ENCODE assay signal across 8 cellular contexts in the genomic region with DNA sequence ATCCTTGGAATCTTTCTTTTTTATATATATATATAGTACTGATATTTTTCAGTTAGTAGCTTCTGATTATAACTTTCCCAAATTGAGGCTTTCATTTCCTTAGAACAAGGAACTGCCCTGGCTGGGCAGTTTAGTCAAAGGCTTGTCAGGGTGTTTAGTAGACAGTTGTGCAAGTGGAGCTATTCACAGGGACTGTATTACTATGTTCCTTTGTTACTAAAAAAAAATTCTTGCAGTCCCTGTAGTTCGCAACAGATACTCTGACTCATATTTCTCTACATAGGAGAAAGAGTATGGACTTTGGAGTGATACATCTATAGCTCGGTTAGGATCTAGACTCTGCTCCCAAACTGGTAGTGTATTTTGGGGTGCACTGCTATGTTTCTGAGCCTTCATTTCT. TPM values are rescaled to one million over a fixed set of nuclear protein-coding genes. Genes with fewer than 3 reads are reported as not detected.
A peak's percentile ranks its signal among the peaks of the same experiment; 100 is the strongest.
DNase-seq lines count a peak whose midpoint lies in the region; ATAC-seq and TF ChIP-seq lines count a peak whose summit lies in the region.
"Had no signal": no experiment of that assay in that cellular context is flagged by ENCODE, and none has a peak within 500 bp of the region (broad histone marks: within the 10 kb centered on the region; RNA-seq: fewer than 3 reads in every experiment).

No MANE protein-coding gene starts in this region.

- peak overlapping the region in 10 of 12 donors; percentile 3 to 55 (median 42) for H3K27ac ChIP-seq in heart left ventricle

- H3K4me1 ChIP-seq in heart left ventricle: peaks cover 0 to 29% (median 21%) of the 10 kb centered on the region in 12 donors

- no peaks in the 10 kb centered on the region for H3K27me3 ChIP-seq in heart left ventricle

- WGBS in heart left ventricle, 4 donors: 42 to 51% (median 50%) methylated on average over 2 of the region's 2 CpGs

- DNase-seq in Kasumi-1 (lab: John Stamatoyannopoulos, UW) (peak; percentile 79 to 81), amniotic epithelial cell (ENCODE audit: low read depth) (peak; percentile 83), heart left ventricle (no peak), stromal cell of bone marrow (ENCODE audit: low read depth) (peak; percentile 21)
- no peak for DNase-seq in activated CD4-positive, alpha-beta T cell treated with anti-CD3 and anti-CD28 coated beads, Interleukin-2, amount 50 U/mL, for 4 hours
- DNase-seq: NCI-H2171 had no signal

- H3K36me3 ChIP-seq in heart left ventricle: peaks cover 0 to 12% (median 0%) of the 10 kb centered on the region in 9 donors

- TF ChIP-seq CTCF in heart left ventricle (IDR thresholded peaks at IDR 0.05): no peak

- intact Hi-C loops in heart left ventricle (cut with DNase I): no loop called here

- no peak overlapping the region for H3K4me3 ChIP-seq in heart left ventricle

- H3K9me3 ChIP-seq in heart left ventricle: no peaks in the 10 kb centered on the region

- no peak for TF ChIP-seq POLR2A in heart left ventricle (IDR thresholded peaks at IDR 0.05)

- peak; percentile 82 to 91 (median 88) for ATAC-seq in heart left ventricle
- no peak for ATAC-seq in HG03280 (IDR thresholded peaks at IDR 0.05; ENCODE audit: unreplicated experiment)
- ATAC-seq in GM19324 (IDR thresholded peaks at IDR 0.05; ENCODE audit: low FRiP score, unreplicated experiment): no peak

RNA-seq across cellular contexts. Expression of gene USO1, which starts 20.8 kb away (rescaled TPM):
- total RNA-seq in heart left ventricle: 10 to 100 TPM; 71.8 to 87.1 (median 77.3) TPM
- 10 to 100 TPM; 28.6 to 70.0 TPM for polyA plus RNA-seq in heart left ventricle

Comparison
In these comparisons a context has a peak if more than half of its experiments do, and no peak if none do; other contexts are left out.
1. DNase-seq: peak in Kasumi-1 (2 of 2), amniotic epithelial cell (single experiment) and stromal cell of bone marrow (single experiment); none in heart left ventricle (0 of 5) and activated CD4-positive, alpha-beta T cell treated with anti-CD3 and anti-CD28 coated beads, Interleukin-2, amount 50 U/mL, for 4 hours (0 of 2).
2. ATAC-seq: peak in heart left ventricle (4 of 4); none in HG03280 (single experiment) and GM19324 (single experiment).